ENCODE assay signal across 16 cellular contexts in the genomic region with DNA sequence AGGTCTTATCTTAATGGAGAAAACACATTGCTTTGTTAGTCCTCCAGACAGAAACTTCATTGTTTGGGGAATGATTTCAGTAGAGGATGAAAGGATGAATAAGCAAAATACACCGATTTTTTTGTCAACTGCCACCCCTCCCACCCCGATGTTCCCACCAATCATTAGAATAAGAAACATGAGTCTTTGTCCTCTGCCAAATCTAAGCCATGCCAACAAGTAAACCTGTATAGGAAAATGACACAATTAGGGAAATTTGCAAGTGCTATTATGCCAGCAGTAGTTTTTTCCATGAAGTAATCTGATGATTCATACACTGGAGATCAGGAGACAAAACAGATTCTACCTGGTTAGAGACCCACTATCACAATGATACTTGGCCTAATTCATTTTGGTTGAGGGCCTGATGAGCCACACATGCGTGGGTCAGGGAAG. TPM values are rescaled to one million over a fixed set of nuclear protein-coding genes. Genes with fewer than 3 reads are reported as not detected.
DNase-seq lines count a peak whose midpoint lies in the region; ATAC-seq and TF ChIP-seq lines count a peak whose summit lies in the region.
"Had no signal": no experiment of that assay in that cellular context is flagged by ENCODE, and none has a peak within 500 bp of the region (broad histone marks: within the 10 kb centered on the region; RNA-seq: fewer than 3 reads in every experiment).

No MANE protein-coding gene starts in this region.

- ATAC-seq in aorta (ENCODE audit: low FRiP score) = no peak
- ATAC-seq in WTC11 = no peak
- ATAC-seq: T-cell had no signal

- TF ChIP-seq CTCF in AG04450 (IDR thresholded peaks at IDR 0.05; ENCODE audit: low read depth, low read length) (no peak), brain (conservative IDR thresholded peaks at IDR 0.05) (no peak), GM13976 (IDR thresholded peaks at IDR 0.05; ENCODE audit: borderline replicate concordance, control extremely low read depth, extremely low read depth, insufficient read depth, missing control alignments) (no peak), WTC11 (IDR thresholded peaks at IDR 0.05) (no peak)

- intact Hi-C loops in aorta (cut with DNase I) = no loop called here

- no peaks in the 10 kb centered on the region for H3K27me3 Mint-ChIP-seq in brain
- H3K27me3 Mint-ChIP-seq in WTC11 (ENCODE audit: low read depth) = no peaks in the 10 kb centered on the region
- H3K27me3 Mint-ChIP-seq: T-cell had no signal

- H3K27me3 ChIP-seq in AG04450 (ENCODE audit: control insufficient read depth, insufficient read depth, low read length) (no peaks in the 10 kb centered on the region), MG63 (no peaks in the 10 kb centered on the region), aorta (ENCODE audit: control insufficient read depth in 1 of 2, insufficient read depth in 2 of 2, low read length in 1 of 2) (no peaks in the 10 kb centered on the region)
- H3K27me3 ChIP-seq: neural progenitor cell had no signal

- H3K9me3 Mint-ChIP-seq in brain = no peaks in the 10 kb centered on the region
- H3K9me3 Mint-ChIP-seq in WTC11 = no peaks in the 10 kb centered on the region
- H3K9me3 Mint-ChIP-seq: activated naive CD8-positive, alpha-beta T cell treated with anti-CD3 and anti-CD28 coated beads for 36 hours; endodermal cell; neural progenitor cell had no signal

- WGBS in aorta, 2 donors = 61 to 63% methylated on average over 3 of the region's 3 CpGs

- DNase-seq in AG04450 (ENCODE audit: low read depth, low spot score) (no peak), MG63 (peak; percentile 14), kidney tubule cell (ENCODE audit: low spot score) (peak; percentile 75), GM13976 (ENCODE audit: low spot score) (no peak), aorta (no peak), WTC11 (ENCODE audit: low spot score) (no peak), iPS-NIHi11 (ENCODE audit: low spot score) (no peak)
- DNase-seq: activated CD4-positive, alpha-beta T cell treated with anti-CD3 and anti-CD28 coated beads, Interleukin-2, amount 50 U/mL, for 48 hours; activated naive CD8-positive, alpha-beta T cell treated with anti-CD3 and anti-CD28 coated beads for 36 hours; endodermal cell; NCI-H345; stimulated activated CD4-positive, alpha-beta T cell treated with anti-CD3 and anti-CD28 coated beads, Interleukin-15, amount 100 ng/mL, for 24 hours; T-cell had no signal

- peaks cover 32% of the 10 kb centered on the region for H3K4me1 Mint-ChIP-seq in brain
- peaks cover 30% of the 10 kb centered on the region for H3K4me1 Mint-ChIP-seq in WTC11
- H3K4me1 Mint-ChIP-seq: activated naive CD8-positive, alpha-beta T cell treated with anti-CD3 and anti-CD28 coated beads for 36 hours; T-cell had no signal

- H3K4me3 Mint-ChIP-seq in brain (no peak overlapping the region), WTC11 (no peak overlapping the region)
- H3K4me3 Mint-ChIP-seq: activated naive CD8-positive, alpha-beta T cell treated with anti-CD3 and anti-CD28 coated beads for 36 hours; endodermal cell; neural progenitor cell; T-cell had no signal

- H3K27ac Mint-ChIP-seq in brain (peak overlapping the region in 3 of 5 experiments; percentile 2 to 82 (median 62)), WTC11 (no peak overlapping the region)
- H3K27ac Mint-ChIP-seq: activated naive CD8-positive, alpha-beta T cell treated with anti-CD3 and anti-CD28 coated beads for 36 hours; endodermal cell; neural progenitor cell; T-cell had no signal

- H3K4me3 ChIP-seq in AG04450 (ENCODE audit: low read depth, low read length) (no peak overlapping the region), MG63 (no peak overlapping the region), aorta (ENCODE audit: low read length in 2 of 2) (no peak overlapping the region)
- H3K4me3 ChIP-seq: neural progenitor cell had no signal

- H3K36me3 Mint-ChIP-seq in brain = peaks cover 41% of the 10 kb centered on the region
- H3K36me3 Mint-ChIP-seq in WTC11 = no peaks in the 10 kb centered on the region
- H3K36me3 Mint-ChIP-seq: activated naive CD8-positive, alpha-beta T cell treated with anti-CD3 and anti-CD28 coated beads for 36 hours; T-cell had no signal

- no peaks in the 10 kb centered on the region for H3K36me3 ChIP-seq in MG63
- H3K36me3 ChIP-seq in aorta (ENCODE audit: control insufficient read depth in 1 of 2, insufficient read depth in 2 of 2, low read length in 1 of 2) = no peaks in the 10 kb centered on the region
- H3K36me3 ChIP-seq: neural progenitor cell had no signal

- CTCF ChIA-PET in AG04450 (lab: Charles Lee) (no interaction called here), WTC11 (lab: Charles Lee) (no interaction called here)

- H3K9me3 ChIP-seq in AG04450 (ENCODE audit: control insufficient read depth, insufficient read depth, low read length) (no peaks in the 10 kb centered on the region), MG63 (no peaks in the 10 kb centered on the region), aorta (ENCODE audit: control insufficient read depth, low read length) (no peaks in the 10 kb centered on the region)

- H3K4me1 ChIP-seq in aorta (ENCODE audit: control insufficient read depth in 1 of 2, insufficient read depth in 2 of 2, low read length in 2 of 2) = no peaks in the 10 kb centered on the region

- in situ Hi-C loops in GM13976 (cut with MboI; ENCODE audit: low sequenced_read_pairs, unreplicated experiment) = no loop called here

- H3K27ac ChIP-seq in AG04450 (ENCODE audit: low read depth, low read length) (peak overlapping the region; percentile 84), aorta (ENCODE audit: low read depth in 1 of 2, low read length in 2 of 2) (no peak overlapping the region)
- H3K27ac ChIP-seq: C4-2B, neural progenitor cell had no signal

- POLR2A ChIA-PET in AG04450 (lab: Yijun Ruan, JAX) = interaction anchor here (0.7 to 1.7 kb wide), 2 partner anchors 33 to 72 kb away, joined by 3 to 8 read pairs; no protein-coding TSS in a partner anchor
- POLR2A ChIA-PET in WTC11 (lab: Charles Lee) = no interaction called here

TF ChIP-seq in WTC11, 78 proteins besides CTCF, POLR2A, EP300 and RAD21 (continues in another document):
- TF ChIP-seq CREM (CRISPR knock-in tag; IDR thresholded peaks at IDR 0.05) (no peak), NR1H2 (CRISPR knock-in tag; IDR thresholded peaks at IDR 0.05) (no peak), JAZF1 (CRISPR knock-in tag; IDR thresholded peaks at IDR 0.05) (no peak), ZNF219 (CRISPR knock-in tag; IDR thresholded peaks at IDR 0.05; ENCODE audit: borderline replicate concordance) (no peak), NFATC4 (CRISPR knock-in tag; IDR thresholded peaks at IDR 0.05) (no peak)
- TF ChIP-seq, protein P1, sequence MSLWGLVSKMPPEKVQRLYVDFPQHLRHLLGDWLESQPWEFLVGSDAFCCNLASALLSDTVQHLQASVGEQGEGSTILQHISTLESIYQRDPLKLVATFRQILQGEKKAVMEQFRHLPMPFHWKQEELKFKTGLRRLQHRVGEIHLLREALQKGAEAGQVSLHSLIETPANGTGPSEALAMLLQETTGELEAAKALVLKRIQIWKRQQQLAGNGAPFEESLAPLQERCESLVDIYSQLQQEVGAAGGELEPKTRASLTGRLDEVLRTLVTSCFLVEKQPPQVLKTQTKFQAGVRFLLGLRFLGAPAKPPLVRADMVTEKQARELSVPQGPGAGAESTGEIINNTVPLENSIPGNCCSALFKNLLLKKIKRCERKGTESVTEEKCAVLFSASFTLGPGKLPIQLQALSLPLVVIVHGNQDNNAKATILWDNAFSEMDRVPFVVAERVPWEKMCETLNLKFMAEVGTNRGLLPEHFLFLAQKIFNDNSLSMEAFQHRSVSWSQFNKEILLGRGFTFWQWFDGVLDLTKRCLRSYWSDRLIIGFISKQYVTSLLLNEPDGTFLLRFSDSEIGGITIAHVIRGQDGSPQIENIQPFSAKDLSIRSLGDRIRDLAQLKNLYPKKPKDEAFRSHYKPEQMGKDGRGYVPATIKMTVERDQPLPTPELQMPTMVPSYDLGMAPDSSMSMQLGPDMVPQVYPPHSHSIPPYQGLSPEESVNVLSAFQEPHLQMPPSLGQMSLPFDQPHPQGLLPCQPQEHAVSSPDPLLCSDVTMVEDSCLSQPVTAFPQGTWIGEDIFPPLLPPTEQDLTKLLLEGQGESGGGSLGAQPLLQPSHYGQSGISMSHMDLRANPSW (CRISPR knock-in tag; conservative IDR thresholded peaks at IDR 0.05; ENCODE audit: low read depth) = no peak
- TF ChIP-seq, protein P2, sequence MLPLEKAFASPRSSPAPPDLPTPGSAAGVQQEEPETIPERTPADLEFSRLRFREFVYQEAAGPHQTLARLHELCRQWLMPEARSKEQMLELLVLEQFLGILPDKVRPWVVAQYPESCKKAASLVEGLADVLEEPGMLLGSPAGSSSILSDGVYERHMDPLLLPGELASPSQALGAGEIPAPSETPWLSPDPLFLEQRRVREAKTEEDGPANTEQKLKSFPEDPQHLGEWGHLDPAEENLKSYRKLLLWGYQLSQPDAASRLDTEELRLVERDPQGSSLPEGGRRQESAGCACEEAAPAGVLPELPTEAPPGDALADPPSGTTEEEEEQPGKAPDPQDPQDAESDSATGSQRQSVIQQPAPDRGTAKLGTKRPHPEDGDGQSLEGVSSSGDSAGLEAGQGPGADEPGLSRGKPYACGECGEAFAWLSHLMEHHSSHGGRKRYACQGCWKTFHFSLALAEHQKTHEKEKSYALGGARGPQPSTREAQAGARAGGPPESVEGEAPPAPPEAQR (CRISPR knock-in tag; IDR thresholded peaks at IDR 0.05) = no peak
- TF ChIP-seq, protein P3, sequence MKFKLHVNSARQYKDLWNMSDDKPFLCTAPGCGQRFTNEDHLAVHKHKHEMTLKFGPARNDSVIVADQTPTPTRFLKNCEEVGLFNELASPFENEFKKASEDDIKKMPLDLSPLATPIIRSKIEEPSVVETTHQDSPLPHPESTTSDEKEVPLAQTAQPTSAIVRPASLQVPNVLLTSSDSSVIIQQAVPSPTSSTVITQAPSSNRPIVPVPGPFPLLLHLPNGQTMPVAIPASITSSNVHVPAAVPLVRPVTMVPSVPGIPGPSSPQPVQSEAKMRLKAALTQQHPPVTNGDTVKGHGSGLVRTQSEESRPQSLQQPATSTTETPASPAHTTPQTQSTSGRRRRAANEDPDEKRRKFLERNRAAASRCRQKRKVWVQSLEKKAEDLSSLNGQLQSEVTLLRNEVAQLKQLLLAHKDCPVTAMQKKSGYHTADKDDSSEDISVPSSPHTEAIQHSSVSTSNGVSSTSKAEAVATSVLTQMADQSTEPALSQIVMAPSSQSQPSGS (CRISPR knock-in tag; IDR thresholded peaks at IDR 0.05; ENCODE audit: borderline replicate concordance, low read depth) = no peak

RNA-seq across cellular contexts. Expression of a gene that starts 35.9 kb away (rescaled TPM):
- 17.3 and 20.8 TPM in 2 replicates for polyA plus RNA-seq in AG04450 (2011; rRNA removed)
- 45.7 and 58.6 TPM in 2 replicates for polyA minus RNA-seq in AG04450 (2011; rRNA and poly(A)+ RNA removed)
- total RNA-seq in MG63 (2014; rRNA removed; shearing (Covaris generic); ENCODE audit: low replicate concordance) = 0.22 and 2.5 TPM in 2 replicates
- polyA plus RNA-seq in brain (ENCODE audit: insufficient read depth, low read depth, low replicate concordance) = 3.9 TPM
- total RNA-seq in aorta = 10 to 100 TPM; 21.2 to 91.4 TPM
- 1 to 10 TPM in 1 of 2 donors, under 1 TPM in 1; 0.46 to 6.8 TPM for polyA plus RNA-seq in aorta
- total RNA-seq in WTC11 (2021) = 8.0 to 13.2 TPM (median 9.4 TPM) in 3 replicates
- total RNA-seq: activated naive CD8-positive, alpha-beta T cell treated with anti-CD3 and anti-CD28 coated beads for 36 hours had no signal

Comparison
In these comparisons a context has a peak if more than half of its experiments do, and no peak if none do; other contexts are left out.
1. DNase-seq: peak in MG63 (single experiment) and kidney tubule cell (single experiment); none in AG04450 (single experiment), GM13976 (single experiment), aorta (0 of 2), WTC11 (single experiment) and iPS-NIHi11 (single experiment).